8 cellular contexts compared by ENCODE assay signal in the genomic region with DNA sequence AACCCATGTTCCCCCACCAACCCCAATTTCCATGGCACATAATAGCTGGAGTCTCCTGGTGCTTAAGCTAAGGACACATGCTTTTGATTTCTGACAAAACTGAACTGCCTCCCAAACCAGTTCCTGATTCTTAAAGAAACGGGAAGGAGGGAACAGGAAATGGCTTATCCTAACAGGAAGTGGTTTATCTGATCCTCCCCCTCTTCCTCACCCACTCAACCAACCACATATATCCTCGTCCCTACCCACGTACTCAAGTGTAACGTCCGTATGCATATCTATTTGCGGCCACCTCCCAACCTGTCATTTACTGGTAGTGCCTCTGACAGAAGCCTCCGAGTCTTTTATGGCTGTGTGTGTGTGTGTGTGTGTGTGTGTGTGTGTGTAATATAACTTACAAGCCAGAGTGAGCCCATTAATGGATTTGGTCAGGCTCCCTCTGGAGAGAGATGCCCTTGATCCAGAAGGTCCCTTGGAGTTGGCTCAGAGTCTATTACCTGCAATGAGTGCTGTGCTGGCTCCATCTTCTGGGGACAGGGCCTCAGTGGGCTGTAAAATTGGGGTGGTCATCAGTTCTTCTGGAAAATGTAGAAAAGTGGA. TPM values are rescaled to one million over a fixed set of nuclear protein-coding genes. Genes with fewer than 3 reads are reported as not detected.
DNase-seq lines count a peak whose midpoint lies in the region; ATAC-seq and TF ChIP-seq lines count a peak whose summit lies in the region.

No MANE protein-coding gene starts in this region.

- no peaks in the 10 kb centered on the region for H3K27me3 ChIP-seq in BJ (ENCODE audit: control insufficient read depth, insufficient read depth, low read length)
- H3K27me3 ChIP-seq in WERI-Rb-1 (ENCODE audit: insufficient read depth, low read depth, severe bottlenecking): no peaks in the 10 kb centered on the region
- no peaks in the 10 kb centered on the region for H3K27me3 ChIP-seq in gastroesophageal sphincter

- POLR2A ChIA-PET in BJ (lab: Charles Lee): no interaction called here

- peak; percentile 45 for ATAC-seq in gastroesophageal sphincter
- ATAC-seq in HG03196 (IDR thresholded peaks at IDR 0.05; ENCODE audit: unreplicated experiment): no peak
- ATAC-seq in GM21515 (IDR thresholded peaks at IDR 0.05; ENCODE audit: unreplicated experiment): no peak

- peaks cover 12% of the 10 kb centered on the region for H3K36me3 ChIP-seq in BJ (ENCODE audit: control insufficient read depth, insufficient read depth, low read length)
- peaks cover 13% of the 10 kb centered on the region for H3K36me3 ChIP-seq in WERI-Rb-1
- peaks cover 0 to 49% of the 10 kb centered on the region in 2 donors for H3K36me3 ChIP-seq in gastroesophageal sphincter

- DNase-seq in BJ (ENCODE audit: low read depth) (no peak), HT1080 (ENCODE audit: low read depth) (peak; percentile 88), WERI-Rb-1 (peak; percentile 24), NCI-H1048 (lab: John Stamatoyannopoulos, UW) (no peak)
- DNase-seq in stimulated activated CD4-positive, alpha-beta T cell treated with anti-CD3 and anti-CD28 coated beads, Interleukin-2, amount 100 ng/mL, for 4 hours (ENCODE audit: low read depth): peak; percentile 28

- TF ChIP-seq CTCF in BJ (IDR thresholded peaks at IDR 0.05; ENCODE audit: insufficient read depth, low read depth, low read length): 0 out of 2 replicates have a peak, but pooled peaks have one; percentile 8
- TF ChIP-seq CTCF in WERI-Rb-1 (IDR thresholded peaks at IDR 0.05; ENCODE audit: low read depth, low read length): peak; percentile 33; the same call in 1 of the 2 replicates
- no peak for TF ChIP-seq CTCF in gastroesophageal sphincter (IDR thresholded peaks at IDR 0.05)

- WGBS in gastroesophageal sphincter (ENCODE audit: low coverage in 1 of 2), 2 donors: 29 to 61% methylated on average over 1 to 6 of the region's 7 CpGs

- TF ChIP-seq EP300 in gastroesophageal sphincter (IDR thresholded peaks at IDR 0.05): no peak

- no peak for TF ChIP-seq POLR2A in gastroesophageal sphincter (IDR thresholded peaks at IDR 0.05)

- H3K27ac ChIP-seq in WERI-Rb-1 (no peak overlapping the region), gastroesophageal sphincter (peak overlapping the region in 2 of 4 donors; percentile 18 to 29)

- H3K4me1 ChIP-seq in gastroesophageal sphincter: peaks cover 0 to 39% (median 0%) of the 10 kb centered on the region in 3 donors

- no peak overlapping the region for H3K4me3 ChIP-seq in BJ (ENCODE audit: low read depth, low read length)
- no peak overlapping the region for H3K4me3 ChIP-seq in WERI-Rb-1 (ENCODE audit: low read depth, low read length)
- H3K4me3 ChIP-seq in gastroesophageal sphincter: no peak overlapping the region

- H3K9me3 ChIP-seq in WERI-Rb-1 (ENCODE audit: severe bottlenecking) (no peaks in the 10 kb centered on the region), gastroesophageal sphincter (no peaks in the 10 kb centered on the region)

- CTCF ChIA-PET in BJ (lab: Yijun Ruan, JAX): interaction anchor here (1.6 kb wide), 1 partner anchor 95 kb away, joined by 3 read pairs; no protein-coding TSS in a partner anchor

RNA-seq across cellular contexts. Expression of gene DAZAP2, which starts 7.7 kb away (rescaled TPM):
- 288 and 433 TPM in 2 replicates for polyA plus RNA-seq in BJ (2011; rRNA removed)
- 150 and 244 TPM in 2 replicates for polyA minus RNA-seq in BJ (2011; rRNA and poly(A)+ RNA removed)
- total RNA-seq in HT1080 (2014; rRNA removed; shearing (Covaris generic)): 114 and 197 TPM in 2 replicates
- polyA plus RNA-seq in HT1080 (2015; cell fraction: cytosol; rRNA removed): 189 and 203 TPM in 2 replicates
- polyA plus RNA-seq in HT1080 (2015; cell fraction: nucleus; rRNA removed): 140 and 160 TPM in 2 replicates
- total RNA-seq in gastroesophageal sphincter: 100 to 1,000 TPM; 261 to 337 (median 311) TPM

RNA-seq across cellular contexts. Expression of gene SMAGP, which starts 23.9 kb away (rescaled TPM):
- 54.7 and 57.6 TPM in 2 replicates for polyA plus RNA-seq in BJ (2011; rRNA removed)
- 28.0 and 30.1 TPM in 2 replicates for polyA minus RNA-seq in BJ (2011; rRNA and poly(A)+ RNA removed)
- 30.7 and 51.2 TPM in 2 replicates for total RNA-seq in HT1080 (2014; rRNA removed; shearing (Covaris generic))
- 53.7 and 54.5 TPM in 2 replicates for polyA plus RNA-seq in HT1080 (2015; cell fraction: cytosol; rRNA removed)
- polyA plus RNA-seq in HT1080 (2015; cell fraction: nucleus; rRNA removed): 19.0 and 20.6 TPM in 2 replicates
- total RNA-seq in gastroesophageal sphincter: 1 to 10 TPM; 1.2 to 8.0 (median 3.6) TPM

RNA-seq across cellular contexts. Expression of gene POU6F1, which starts 28.5 kb away (rescaled TPM):
- polyA plus RNA-seq in BJ (2011; rRNA removed): 2.5 and 4.7 TPM in 2 replicates
- polyA minus RNA-seq in BJ (2011; rRNA and poly(A)+ RNA removed): 2.5 and 3.7 TPM in 2 replicates
- 0.26 and 1.5 TPM in 2 replicates for total RNA-seq in HT1080 (2014; rRNA removed; shearing (Covaris generic))
- polyA plus RNA-seq in HT1080 (2015; cell fraction: cytosol; rRNA removed): 0.73 and 0.84 TPM in 2 replicates
- 0.73 and 2.2 TPM in 2 replicates for polyA plus RNA-seq in HT1080 (2015; cell fraction: nucleus; rRNA removed)
- 10 to 100 TPM; 12.6 to 33.9 (median 17.9) TPM for total RNA-seq in gastroesophageal sphincter

Comparison
In these comparisons a context has a peak if more than half of its experiments do, and no peak if none do; other contexts are left out.
1. DNase-seq: peak in HT1080 (single experiment), WERI-Rb-1 (single experiment) and stimulated activated CD4-positive, alpha-beta T cell treated with anti-CD3 and anti-CD28 coated beads, Interleukin-2, amount 100 ng/mL, for 4 hours (single experiment); none in BJ (single experiment) and NCI-H1048 (single experiment).
2. CTCF ChIP-seq: peak in BJ (single experiment) and WERI-Rb-1 (single experiment); none in gastroesophageal sphincter (0 of 4).